ENCODE assay signal across 14 cellular contexts in the genomic region with DNA sequence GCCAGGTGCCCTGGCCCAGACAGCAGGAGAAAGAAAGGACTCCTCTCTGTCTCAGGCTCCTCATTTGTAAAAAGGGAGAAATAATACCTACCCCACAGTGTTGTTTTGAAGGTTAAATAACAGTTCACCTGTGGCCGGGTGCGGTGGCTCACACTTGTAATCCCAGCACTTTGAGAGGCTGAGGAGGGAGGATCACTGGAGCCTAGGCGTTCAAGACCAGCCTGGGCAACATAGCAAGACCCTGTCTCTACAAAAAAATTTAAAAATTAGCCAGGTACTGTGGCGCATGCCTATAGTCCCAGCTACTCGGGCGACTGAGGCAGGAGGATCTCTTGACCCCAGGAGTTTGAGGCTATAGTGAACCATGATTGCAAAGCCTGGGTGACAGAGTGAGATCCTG. TPM values are rescaled to one million over a fixed set of nuclear protein-coding genes. Genes with fewer than 3 reads are reported as not detected.
DNase-seq lines count a peak whose midpoint lies in the region; ATAC-seq, FAIRE-seq and TF ChIP-seq lines count a peak whose summit lies in the region.
"Had no signal": no experiment of that assay in that cellular context is flagged by ENCODE, and none has a peak within 500 bp of the region (broad histone marks: within the 10 kb centered on the region; RNA-seq: fewer than 3 reads in every experiment).

No MANE protein-coding gene starts in this region.

- no peak for TF ChIP-seq POLR2A in GM12891 (IDR thresholded peaks at IDR 0.05; ENCODE audit: low read depth, low read length)

- peaks cover 2% of the 10 kb centered on the region; the same call in 1 of the 2 replicates for H3K9me3 ChIP-seq in NT2/D1 (ENCODE audit: insufficient read depth, low read length)
- H3K9me3 ChIP-seq: left lung had no signal

- DNase-seq in activated CD8-positive, alpha-beta memory T cell treated with anti-CD3 and anti-CD28 coated beads, Interleukin-2, amount 10 ng/mL, durations not matched to agents 7 days and 5 days: no peak
- no peak for DNase-seq in activated CD8-positive, alpha-beta memory T cell treated with anti-CD3 and anti-CD28 coated beads, Interleukin-2, amount 50 U/mL, for 48 hours
- no peak for DNase-seq in NT2/D1 (ENCODE audit: low read depth, low spot score)
- no peak for DNase-seq in effector memory CD8-positive, alpha-beta T cell
- no peak for DNase-seq in osteocyte (ENCODE audit: extremely low spot score, unreplicated experiment)
- no peak for DNase-seq in NCI-H345 treated with DMSO at 0.1 percent for 48 hours (lab: John Stamatoyannopoulos, UW; ENCODE audit: unreplicated experiment)
- DNase-seq in GM12891 (ENCODE audit: insufficient read length, low spot score): no peak
- DNase-seq in NCI-H526 (lab: John Stamatoyannopoulos, UW): no peak
- DNase-seq: anterior cingulate cortex; foreskin melanocyte; KBM-7; left lung; NCI-H748 treated with DMSO at 0.1 percent for 48 hours; stimulated activated CD4-positive, alpha-beta T cell treated with anti-CD3 and anti-CD28 coated beads, Interleukin-15, amount 100 ng/mL, for 24 hours had no signal

- no peaks in the 10 kb centered on the region for H3K36me3 Mint-ChIP-seq in activated CD8-positive, alpha-beta memory T cell treated with anti-CD3 and anti-CD28 coated beads, Interleukin-2, amount 10 ng/mL, durations not matched to agents 7 days and 5 days
- peaks cover 4% of the 10 kb centered on the region for H3K36me3 Mint-ChIP-seq in effector memory CD8-positive, alpha-beta T cell (ENCODE audit: insufficient read depth)
- no peaks in the 10 kb centered on the region for H3K36me3 Mint-ChIP-seq in osteocyte (ENCODE audit: unreplicated experiment)

- peak overlapping the region; percentile 82 for H3K9ac ChIP-seq in NT2/D1 (ENCODE audit: insufficient read length, low read depth)

- H3K36me3 ChIP-seq in NT2/D1 (ENCODE audit: insufficient read depth, insufficient read length, low read length): no peaks in the 10 kb centered on the region
- H3K36me3 ChIP-seq: left lung had no signal

- no peak overlapping the region for H3K4me3 ChIP-seq in NT2/D1 (ENCODE audit: insufficient read length, low read depth)
- H3K4me3 ChIP-seq: left lung had no signal

- H3K27me3 Mint-ChIP-seq in activated CD8-positive, alpha-beta memory T cell treated with anti-CD3 and anti-CD28 coated beads, Interleukin-2, amount 10 ng/mL, durations not matched to agents 7 days and 5 days: peaks cover 35% of the 10 kb centered on the region
- H3K27me3 Mint-ChIP-seq in effector memory CD8-positive, alpha-beta T cell: peaks cover 17 to 35% of the 10 kb centered on the region in 2 donors
- H3K27me3 Mint-ChIP-seq in osteocyte (ENCODE audit: unreplicated experiment): no peaks in the 10 kb centered on the region

- peaks cover 4% of the 10 kb centered on the region for H3K4me1 Mint-ChIP-seq in activated CD8-positive, alpha-beta memory T cell treated with anti-CD3 and anti-CD28 coated beads, Interleukin-2, amount 10 ng/mL, durations not matched to agents 7 days and 5 days
- peaks cover 7 to 14% of the 10 kb centered on the region in 2 donors for H3K4me1 Mint-ChIP-seq in effector memory CD8-positive, alpha-beta T cell (ENCODE audit: low read depth in 2 of 2)
- H3K4me1 Mint-ChIP-seq in osteocyte (ENCODE audit: unreplicated experiment): peaks cover 12% of the 10 kb centered on the region

- peak overlapping the region; percentile 40 for H3K4me3 Mint-ChIP-seq in activated CD8-positive, alpha-beta memory T cell treated with anti-CD3 and anti-CD28 coated beads, Interleukin-2, amount 10 ng/mL, durations not matched to agents 7 days and 5 days
- peak overlapping the region; percentile 81 to 85 for H3K4me3 Mint-ChIP-seq in effector memory CD8-positive, alpha-beta T cell
- peak overlapping the region; percentile 68 for H3K4me3 Mint-ChIP-seq in osteocyte (ENCODE audit: unreplicated experiment)

- no peaks in the 10 kb centered on the region for H3K9me3 Mint-ChIP-seq in activated CD8-positive, alpha-beta memory T cell treated with anti-CD3 and anti-CD28 coated beads, Interleukin-2, amount 10 ng/mL, durations not matched to agents 7 days and 5 days (ENCODE audit: low read depth)
- no peaks in the 10 kb centered on the region for H3K9me3 Mint-ChIP-seq in effector memory CD8-positive, alpha-beta T cell
- H3K9me3 Mint-ChIP-seq in osteocyte (ENCODE audit: unreplicated experiment): no peaks in the 10 kb centered on the region

- no peak overlapping the region for H3K27ac Mint-ChIP-seq in activated CD8-positive, alpha-beta memory T cell treated with anti-CD3 and anti-CD28 coated beads, Interleukin-2, amount 10 ng/mL, durations not matched to agents 7 days and 5 days
- H3K27ac Mint-ChIP-seq in effector memory CD8-positive, alpha-beta T cell: peak overlapping the region in 1 of 2 donors; percentile 91
- peak overlapping the region; percentile 92 for H3K27ac Mint-ChIP-seq in osteocyte (ENCODE audit: unreplicated experiment)

- no peak for FAIRE-seq in GM12891 (lab: Jason Lieb, UNC)

- H3K27me3 ChIP-seq in NT2/D1 (ENCODE audit: insufficient read depth, insufficient read length): peaks cover 40% of the 10 kb centered on the region

- no peak for TF ChIP-seq CTCF in osteocyte (IDR thresholded peaks at IDR 0.05)

- CTCF ChIA-PET in activated CD8-positive, alpha-beta memory T cell treated with anti-CD3 and anti-CD28 coated beads, Interleukin-2, amount 10 ng/mL, durations not matched to agents 7 days and 5 days (lab: Charles Lee): interaction anchor here (1.2 kb wide), 1 partner anchor 76 kb away, joined by 3 read pairs; no protein-coding TSS in a partner anchor

- H3K4me1 ChIP-seq in NT2/D1 (ENCODE audit: insufficient read depth, insufficient read length): peaks cover 13% of the 10 kb centered on the region

- no peak for ATAC-seq in activated CD8-positive, alpha-beta memory T cell treated with anti-CD3 and anti-CD28 coated beads, Interleukin-2, amount 10 ng/mL, durations not matched to agents 7 days and 5 days
- ATAC-seq in effector memory CD8-positive, alpha-beta T cell (replicated peaks): no peak
- ATAC-seq: left lung had no signal

TF ChIP-seq in GM12891, 5 proteins besides CTCF, POLR2A, EP300 and RAD21:
- TF ChIP-seq POLR2AphosphoS5 (IDR thresholded peaks at IDR 0.05; ENCODE audit: low read depth, low read length): no peak
- TF ChIP-seq PAX5 (IDR thresholded peaks at IDR 0.05; ENCODE audit: insufficient read depth, low read length, severe bottlenecking): no peak
- TF ChIP-seq TAF1 (IDR thresholded peaks at IDR 0.05; ENCODE audit: low read depth, low read length): no peak
- no peak for TF ChIP-seq SPI1 (IDR thresholded peaks at IDR 0.05; ENCODE audit: low read depth, low read length)
- no peak for TF ChIP-seq POU2F2 (IDR thresholded peaks at IDR 0.05; ENCODE audit: low read depth, low read length)

RNA-seq across cellular contexts. Expression of a gene that starts 2.5 kb away (rescaled TPM):
- under 1 TPM in 1 of 2 experiments, not detected in 1; 0.09 TPM for total RNA-seq in activated CD8-positive, alpha-beta memory T cell treated with anti-CD3 and anti-CD28 coated beads, Interleukin-2, amount 10 ng/mL, durations not matched to agents 7 days and 5 days
- 19.7 and 22.5 TPM in 2 replicates for total RNA-seq in osteocyte
- polyA plus RNA-seq in GM12891 (2012; ENCODE audit: low read depth, missing spikeins): 0.10 TPM

RNA-seq across cellular contexts. Expression of a gene that starts 55.5 kb away (rescaled TPM):
- total RNA-seq in activated CD8-positive, alpha-beta memory T cell treated with anti-CD3 and anti-CD28 coated beads, Interleukin-2, amount 10 ng/mL, durations not matched to agents 7 days and 5 days: 100 to 1,000 TPM; 145 to 147 TPM
- total RNA-seq in osteocyte: 70.5 and 74.6 TPM in 2 replicates
- 58.9 TPM for polyA plus RNA-seq in GM12891 (2012; ENCODE audit: low read depth, missing spikeins)

Comparison
In these comparisons a context has a peak if more than half of its experiments do, and no peak if none do; other contexts are left out.
1. RNA of a gene that starts 2.5 kb away (total RNA-seq): 19.7 to 22.5 TPM in osteocyte; 0.09 TPM in activated CD8-positive, alpha-beta memory T cell treated with anti-CD3 and anti-CD28 coated beads, Interleukin-2, amount 10 ng/mL, durations not matched to agents 7 days and 5 days; every median in the first group is over 10 times any median in the second.
2. Peak in every context shown above with its lines, with median percentiles within 50 percentile points of each other: H3K4me3 Mint-ChIP-seq.